ENCODE assay signal across 1 cellular context in the genomic region with DNA sequence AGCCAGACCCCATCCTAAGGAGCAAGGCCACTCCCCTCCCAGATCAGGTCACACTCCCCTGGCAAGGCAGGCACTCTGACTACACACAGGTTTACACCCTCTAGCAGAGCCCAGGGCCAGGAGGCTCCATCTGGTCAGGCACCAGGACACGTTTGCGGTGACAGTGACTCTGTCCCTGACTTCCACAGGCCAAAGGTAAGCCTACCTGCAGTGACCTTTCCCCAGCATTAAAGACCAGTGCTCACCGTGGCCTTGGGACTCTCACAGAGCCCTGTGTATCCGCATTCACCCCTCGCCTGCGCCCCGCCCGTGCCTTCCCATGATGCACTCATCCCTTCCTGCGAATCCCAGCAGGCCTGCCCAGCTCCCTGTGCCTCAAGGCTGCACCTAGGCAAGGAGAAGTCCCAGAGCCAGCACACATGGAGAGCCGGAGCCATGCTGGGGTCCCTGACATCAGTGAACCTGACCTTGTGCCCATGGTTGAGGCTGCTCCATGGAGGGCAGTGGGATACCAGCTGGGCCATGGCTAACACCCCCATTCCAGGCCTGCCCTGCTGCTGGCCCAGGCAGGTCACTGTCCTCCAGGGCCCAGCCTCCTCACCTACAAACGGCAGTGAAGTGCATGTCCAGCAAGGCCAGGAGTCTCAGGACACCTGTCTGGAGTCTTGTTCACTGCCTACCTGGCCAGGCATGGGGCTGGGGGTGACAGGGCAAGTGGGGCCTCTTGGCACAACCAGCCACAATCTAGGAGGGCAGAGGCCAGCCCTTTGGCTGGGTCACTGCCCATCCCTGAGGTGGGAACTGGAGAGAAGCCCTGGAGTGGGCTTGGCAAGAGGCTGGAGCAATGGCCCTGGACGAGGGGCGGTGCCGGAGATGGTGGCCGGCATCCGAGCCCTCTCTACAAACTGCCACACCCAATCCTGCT.
TF ChIP-seq lines count a peak whose summit lies in the region.

No MANE protein-coding gene starts in this region.

TF ChIP-seq in HepG2, 621 proteins besides CTCF, POLR2A, EP300 and RAD21 (continued from another document and continues in another):
- TF ChIP-seq, protein P1, sequence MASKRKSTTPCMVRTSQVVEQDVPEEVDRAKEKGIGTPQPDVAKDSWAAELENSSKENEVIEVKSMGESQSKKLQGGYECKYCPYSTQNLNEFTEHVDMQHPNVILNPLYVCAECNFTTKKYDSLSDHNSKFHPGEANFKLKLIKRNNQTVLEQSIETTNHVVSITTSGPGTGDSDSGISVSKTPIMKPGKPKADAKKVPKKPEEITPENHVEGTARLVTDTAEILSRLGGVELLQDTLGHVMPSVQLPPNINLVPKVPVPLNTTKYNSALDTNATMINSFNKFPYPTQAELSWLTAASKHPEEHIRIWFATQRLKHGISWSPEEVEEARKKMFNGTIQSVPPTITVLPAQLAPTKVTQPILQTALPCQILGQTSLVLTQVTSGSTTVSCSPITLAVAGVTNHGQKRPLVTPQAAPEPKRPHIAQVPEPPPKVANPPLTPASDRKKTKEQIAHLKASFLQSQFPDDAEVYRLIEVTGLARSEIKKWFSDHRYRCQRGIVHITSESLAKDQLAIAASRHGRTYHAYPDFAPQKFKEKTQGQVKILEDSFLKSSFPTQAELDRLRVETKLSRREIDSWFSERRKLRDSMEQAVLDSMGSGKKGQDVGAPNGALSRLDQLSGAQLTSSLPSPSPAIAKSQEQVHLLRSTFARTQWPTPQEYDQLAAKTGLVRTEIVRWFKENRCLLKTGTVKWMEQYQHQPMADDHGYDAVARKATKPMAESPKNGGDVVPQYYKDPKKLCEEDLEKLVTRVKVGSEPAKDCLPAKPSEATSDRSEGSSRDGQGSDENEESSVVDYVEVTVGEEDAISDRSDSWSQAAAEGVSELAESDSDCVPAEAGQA (IDR thresholded peaks at IDR 0.05; ENCODE audit: low read depth), result no peak
- TF ChIP-seq, protein P1 (CRISPR knock-in tag; IDR thresholded peaks at IDR 0.05; ENCODE audit: borderline replicate concordance), result no peak
- TF ChIP-seq ONECUT2 (CRISPR knock-in tag; IDR thresholded peaks at IDR 0.05), result no peak
- TF ChIP-seq SRF (IDR thresholded peaks at IDR 0.05; ENCODE audit: low read depth, low read length), result no peak
- TF ChIP-seq ZKSCAN8 (CRISPR knock-in tag; IDR thresholded peaks at IDR 0.05; ENCODE audit: borderline replicate concordance), result no peak
- TF ChIP-seq, protein P2, sequence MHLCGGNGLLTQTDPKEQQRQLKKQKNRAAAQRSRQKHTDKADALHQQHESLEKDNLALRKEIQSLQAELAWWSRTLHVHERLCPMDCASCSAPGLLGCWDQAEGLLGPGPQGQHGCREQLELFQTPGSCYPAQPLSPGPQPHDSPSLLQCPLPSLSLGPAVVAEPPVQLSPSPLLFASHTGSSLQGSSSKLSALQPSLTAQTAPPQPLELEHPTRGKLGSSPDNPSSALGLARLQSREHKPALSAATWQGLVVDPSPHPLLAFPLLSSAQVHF (CRISPR knock-in tag; IDR thresholded peaks at IDR 0.05), result no peak
- no peak for TF ChIP-seq ZNF878 (CRISPR knock-in tag; IDR thresholded peaks at IDR 0.05)
- 0 out of 2 replicates have a peak, but pooled peaks have one; percentile 2 for TF ChIP-seq RELA (CRISPR knock-in tag; IDR thresholded peaks at IDR 0.05)
- TF ChIP-seq PAX8 (CRISPR knock-in tag; IDR thresholded peaks at IDR 0.05; ENCODE audit: borderline replicate concordance), result no peak
- TF ChIP-seq, protein P3, sequence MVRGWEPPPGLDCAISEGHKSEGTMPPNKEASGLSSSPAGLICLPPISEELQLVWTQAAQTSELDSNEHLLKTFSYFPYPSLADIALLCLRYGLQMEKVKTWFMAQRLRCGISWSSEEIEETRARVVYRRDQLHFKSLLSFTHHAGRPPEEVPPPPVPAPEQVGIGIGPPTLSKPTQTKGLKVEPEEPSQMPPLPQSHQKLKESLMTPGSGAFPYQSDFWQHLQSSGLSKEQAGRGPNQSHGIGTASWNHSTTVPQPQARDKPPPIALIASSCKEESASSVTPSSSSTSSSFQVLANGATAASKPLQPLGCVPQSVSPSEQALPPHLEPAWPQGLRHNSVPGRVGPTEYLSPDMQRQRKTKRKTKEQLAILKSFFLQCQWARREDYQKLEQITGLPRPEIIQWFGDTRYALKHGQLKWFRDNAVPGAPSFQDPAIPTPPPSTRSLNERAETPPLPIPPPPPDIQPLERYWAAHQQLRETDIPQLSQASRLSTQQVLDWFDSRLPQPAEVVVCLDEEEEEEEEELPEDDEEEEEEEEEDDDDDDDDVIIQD (CRISPR knock-in tag; IDR thresholded peaks at IDR 0.05; ENCODE audit: low read depth), result no peak
- no peak for TF ChIP-seq BHLHE40 (IDR thresholded peaks at IDR 0.05; ENCODE audit: low read length)
- TF ChIP-seq SIX1 (CRISPR knock-in tag; IDR thresholded peaks at IDR 0.05; ENCODE audit: borderline replicate concordance), result no peak
- TF ChIP-seq, protein P4, sequence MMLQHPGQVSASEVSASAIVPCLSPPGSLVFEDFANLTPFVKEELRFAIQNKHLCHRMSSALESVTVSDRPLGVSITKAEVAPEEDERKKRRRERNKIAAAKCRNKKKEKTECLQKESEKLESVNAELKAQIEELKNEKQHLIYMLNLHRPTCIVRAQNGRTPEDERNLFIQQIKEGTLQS (CRISPR knock-in tag; IDR thresholded peaks at IDR 0.05), result no peak
- TF ChIP-seq ZNF367 (CRISPR knock-in tag; IDR thresholded peaks at IDR 0.05; ENCODE audit: borderline replicate concordance), result no peak; the same call in 1 of the 2 replicates
- no peak for TF ChIP-seq KLF9 (CRISPR knock-in tag; IDR thresholded peaks at IDR 0.05; ENCODE audit: low read depth)
- no peak for TF ChIP-seq ZNF296 (CRISPR knock-in tag; conservative IDR thresholded peaks at IDR 0.05)
- no peak for TF ChIP-seq TMF1 (CRISPR knock-in tag; IDR thresholded peaks at IDR 0.05; ENCODE audit: low read depth)
- no peak for TF ChIP-seq ZNF724P (CRISPR knock-in tag; IDR thresholded peaks at IDR 0.05; ENCODE audit: borderline replicate concordance)
- TF ChIP-seq, protein P5, sequence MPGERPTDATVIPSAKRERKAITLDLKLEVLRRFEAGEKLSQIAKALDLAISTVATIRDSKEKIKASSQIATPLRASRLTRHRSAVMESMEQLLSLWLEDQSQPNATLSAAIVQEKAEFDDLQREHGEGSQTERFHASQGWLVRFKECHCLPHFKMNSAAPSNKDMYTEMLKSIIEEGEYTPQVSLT (CRISPR knock-in tag; IDR thresholded peaks at IDR 0.05; ENCODE audit: borderline replicate concordance, low read depth), result no peak
- no peak for TF ChIP-seq ZNF598 (CRISPR knock-in tag; IDR thresholded peaks at IDR 0.05; ENCODE audit: borderline replicate concordance)
- no peak for TF ChIP-seq ZNF230 (CRISPR knock-in tag; IDR thresholded peaks at IDR 0.05)
- TF ChIP-seq ZNF546 (CRISPR knock-in tag; conservative IDR thresholded peaks at IDR 0.05), result 0 out of 2 replicates have a peak, but pooled peaks have one; percentile 82
- peak; percentile 14; the same call in 1 of the 2 replicates for TF ChIP-seq TSC22D2 (CRISPR knock-in tag; IDR thresholded peaks at IDR 0.05; ENCODE audit: borderline replicate concordance)
- TF ChIP-seq, protein P6, sequence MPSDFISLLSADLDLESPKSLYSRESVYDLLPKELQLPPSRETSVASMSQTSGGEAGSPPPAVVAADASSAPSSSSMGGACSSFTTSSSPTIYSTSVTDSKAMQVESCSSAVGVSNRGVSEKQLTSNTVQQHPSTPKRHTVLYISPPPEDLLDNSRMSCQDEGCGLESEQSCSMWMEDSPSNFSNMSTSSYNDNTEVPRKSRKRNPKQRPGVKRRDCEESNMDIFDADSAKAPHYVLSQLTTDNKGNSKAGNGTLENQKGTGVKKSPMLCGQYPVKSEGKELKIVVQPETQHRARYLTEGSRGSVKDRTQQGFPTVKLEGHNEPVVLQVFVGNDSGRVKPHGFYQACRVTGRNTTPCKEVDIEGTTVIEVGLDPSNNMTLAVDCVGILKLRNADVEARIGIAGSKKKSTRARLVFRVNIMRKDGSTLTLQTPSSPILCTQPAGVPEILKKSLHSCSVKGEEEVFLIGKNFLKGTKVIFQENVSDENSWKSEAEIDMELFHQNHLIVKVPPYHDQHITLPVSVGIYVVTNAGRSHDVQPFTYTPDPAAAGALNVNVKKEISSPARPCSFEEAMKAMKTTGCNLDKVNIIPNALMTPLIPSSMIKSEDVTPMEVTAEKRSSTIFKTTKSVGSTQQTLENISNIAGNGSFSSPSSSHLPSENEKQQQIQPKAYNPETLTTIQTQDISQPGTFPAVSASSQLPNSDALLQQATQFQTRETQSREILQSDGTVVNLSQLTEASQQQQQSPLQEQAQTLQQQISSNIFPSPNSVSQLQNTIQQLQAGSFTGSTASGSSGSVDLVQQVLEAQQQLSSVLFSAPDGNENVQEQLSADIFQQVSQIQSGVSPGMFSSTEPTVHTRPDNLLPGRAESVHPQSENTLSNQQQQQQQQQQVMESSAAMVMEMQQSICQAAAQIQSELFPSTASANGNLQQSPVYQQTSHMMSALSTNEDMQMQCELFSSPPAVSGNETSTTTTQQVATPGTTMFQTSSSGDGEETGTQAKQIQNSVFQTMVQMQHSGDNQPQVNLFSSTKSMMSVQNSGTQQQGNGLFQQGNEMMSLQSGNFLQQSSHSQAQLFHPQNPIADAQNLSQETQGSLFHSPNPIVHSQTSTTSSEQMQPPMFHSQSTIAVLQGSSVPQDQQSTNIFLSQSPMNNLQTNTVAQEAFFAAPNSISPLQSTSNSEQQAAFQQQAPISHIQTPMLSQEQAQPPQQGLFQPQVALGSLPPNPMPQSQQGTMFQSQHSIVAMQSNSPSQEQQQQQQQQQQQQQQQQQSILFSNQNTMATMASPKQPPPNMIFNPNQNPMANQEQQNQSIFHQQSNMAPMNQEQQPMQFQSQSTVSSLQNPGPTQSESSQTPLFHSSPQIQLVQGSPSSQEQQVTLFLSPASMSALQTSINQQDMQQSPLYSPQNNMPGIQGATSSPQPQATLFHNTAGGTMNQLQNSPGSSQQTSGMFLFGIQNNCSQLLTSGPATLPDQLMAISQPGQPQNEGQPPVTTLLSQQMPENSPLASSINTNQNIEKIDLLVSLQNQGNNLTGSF (CRISPR knock-in tag; IDR thresholded peaks at IDR 0.05), result peak; percentile 80; the same call in 1 of the 2 replicates
- no peak for TF ChIP-seq NFE2 (CRISPR knock-in tag; IDR thresholded peaks at IDR 0.05)
- TF ChIP-seq MEIS2 (CRISPR knock-in tag; IDR thresholded peaks at IDR 0.05), result peak; percentile 73; the same call in 1 of the 2 replicates
- TF ChIP-seq ZNF766 (CRISPR knock-in tag; IDR thresholded peaks at IDR 0.05; ENCODE audit: borderline replicate concordance), result no peak
- peak; percentile 74; the same call in 1 of the 2 replicates for TF ChIP-seq ZNF431 (CRISPR knock-in tag; IDR thresholded peaks at IDR 0.05; ENCODE audit: borderline replicate concordance, low read depth)
- no peak for TF ChIP-seq ZFP62 (CRISPR knock-in tag; IDR thresholded peaks at IDR 0.05)
- TF ChIP-seq, protein P7, sequence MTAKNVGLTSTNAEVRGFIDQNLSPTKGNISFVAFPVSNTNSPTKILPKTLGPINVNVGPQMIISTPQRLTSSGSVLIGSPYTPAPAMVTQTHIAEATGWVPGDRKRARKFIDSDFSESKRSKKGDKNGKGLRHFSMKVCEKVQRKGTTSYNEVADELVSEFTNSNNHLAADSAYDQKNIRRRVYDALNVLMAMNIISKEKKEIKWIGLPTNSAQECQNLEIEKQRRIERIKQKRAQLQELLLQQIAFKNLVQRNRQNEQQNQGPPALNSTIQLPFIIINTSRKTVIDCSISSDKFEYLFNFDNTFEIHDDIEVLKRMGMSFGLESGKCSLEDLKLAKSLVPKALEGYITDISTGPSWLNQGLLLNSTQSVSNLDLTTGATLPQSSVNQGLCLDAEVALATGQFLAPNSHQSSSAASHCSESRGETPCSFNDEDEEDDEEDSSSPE (CRISPR knock-in tag; IDR thresholded peaks at IDR 0.05), result peak; percentile 83
- TF ChIP-seq ZNF563 (CRISPR knock-in tag; IDR thresholded peaks at IDR 0.05), result no peak
- TF ChIP-seq ZSCAN30 (CRISPR knock-in tag; IDR thresholded peaks at IDR 0.05), result no peak
- TF ChIP-seq, protein P8, sequence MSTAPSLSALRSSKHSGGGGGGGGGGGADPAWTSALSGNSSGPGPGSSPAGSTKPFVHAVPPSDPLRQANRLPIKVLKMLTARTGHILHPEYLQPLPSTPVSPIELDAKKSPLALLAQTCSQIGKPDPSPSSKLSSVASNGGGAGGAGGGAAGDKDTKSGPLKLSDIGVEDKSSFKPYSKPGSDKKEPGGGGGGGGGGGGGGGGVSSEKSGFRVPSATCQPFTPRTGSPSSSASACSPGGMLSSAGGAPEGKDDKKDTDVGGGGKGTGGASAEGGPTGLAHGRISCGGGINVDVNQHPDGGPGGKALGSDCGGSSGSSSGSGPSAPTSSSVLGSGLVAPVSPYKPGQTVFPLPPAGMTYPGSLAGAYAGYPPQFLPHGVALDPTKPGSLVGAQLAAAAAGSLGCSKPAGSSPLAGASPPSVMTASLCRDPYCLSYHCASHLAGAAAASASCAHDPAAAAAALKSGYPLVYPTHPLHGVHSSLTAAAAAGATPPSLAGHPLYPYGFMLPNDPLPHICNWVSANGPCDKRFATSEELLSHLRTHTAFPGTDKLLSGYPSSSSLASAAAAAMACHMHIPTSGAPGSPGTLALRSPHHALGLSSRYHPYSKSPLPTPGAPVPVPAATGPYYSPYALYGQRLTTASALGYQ (CRISPR knock-in tag; IDR thresholded peaks at IDR 0.05), result no peak
- TF ChIP-seq ZNF33B (CRISPR knock-in tag; IDR thresholded peaks at IDR 0.05), result no peak; the same call in 1 of the 2 replicates
- no peak for TF ChIP-seq ZNF484 (CRISPR knock-in tag; IDR thresholded peaks at IDR 0.05; ENCODE audit: borderline replicate concordance, low read depth)
- TF ChIP-seq PRMT3 (CRISPR knock-in tag; IDR thresholded peaks at IDR 0.05; ENCODE audit: borderline replicate concordance, low read depth), result no peak
- TF ChIP-seq, protein P9, sequence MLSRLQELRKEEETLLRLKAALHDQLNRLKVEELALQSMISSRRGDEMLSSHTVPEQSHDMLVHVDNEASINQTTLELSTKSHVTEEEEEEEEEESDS (CRISPR knock-in tag; IDR thresholded peaks at IDR 0.05; ENCODE audit: borderline replicate concordance), result no peak
- peak; percentile 77 for TF ChIP-seq ZNF331 (CRISPR knock-in tag; IDR thresholded peaks at IDR 0.05)
- TF ChIP-seq KLF15 (CRISPR knock-in tag; IDR thresholded peaks at IDR 0.05; ENCODE audit: borderline replicate concordance), result peak; percentile 35; the same call in 1 of the 2 replicates
- no peak for TF ChIP-seq NFATC3 (CRISPR knock-in tag; IDR thresholded peaks at IDR 0.05)
- no peak for TF ChIP-seq CENPT (CRISPR knock-in tag; IDR thresholded peaks at IDR 0.05; ENCODE audit: low read depth)
- no peak for TF ChIP-seq IKZF1 (IDR thresholded peaks at IDR 0.05)
- no peak for TF ChIP-seq RFX3 (CRISPR knock-in tag; IDR thresholded peaks at IDR 0.05)
- TF ChIP-seq ZBTB21 (CRISPR knock-in tag; IDR thresholded peaks at IDR 0.05), result no peak
